In the genomic region with DNA sequence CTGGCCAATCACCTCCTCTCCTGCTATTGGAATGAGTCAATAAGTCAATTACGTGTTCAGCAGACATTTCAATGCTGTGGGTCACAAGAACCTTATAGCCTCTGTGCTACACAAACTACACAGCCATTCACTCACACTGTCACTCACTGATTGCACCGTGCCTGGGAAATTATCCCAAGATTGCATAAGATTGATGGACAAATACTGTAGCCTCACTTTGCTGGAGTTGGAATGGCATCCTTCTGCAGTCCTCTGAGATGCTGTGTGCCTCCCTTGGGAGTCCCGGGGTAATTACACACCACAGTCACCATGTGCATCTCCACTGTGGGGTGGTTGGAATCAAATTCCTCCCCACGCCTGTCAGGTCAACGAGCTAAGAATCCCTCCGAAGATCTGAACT, we compare ENCODE assay signal across 19 cellular contexts.
"Had no signal": no experiment of that assay in that cellular context is flagged by ENCODE, and none has a peak within 500 bp of the region (broad histone marks: within the 10 kb centered on the region; RNA-seq: fewer than 3 reads in every experiment).

No MANE protein-coding gene starts in this region.

- H3K9me2 ChIP-seq: SK-N-SH had no signal

- ATAC-seq: Panc1, PC-3 had no signal

- H3K9ac ChIP-seq: SK-N-SH had no signal

- H3K4me2 ChIP-seq: SK-N-SH had no signal

- DNase-seq: KBM-7, MM.1S, NCI-H1092 treated with DMSO at 0.1 percent for 48 hours, NCI-H1436, NCI-H187, NCI-H2029, NCI-H2081 treated with DMSO at 0.1 percent for 48 hours, NCI-H2171, NCI-H226, NCI-H446, NCI-H510A, NCI-H524 treated with DMSO at 0.1 percent for 48 hours, NCI-H69, NCI-H774, PC-3, SHP77, SK-N-SH had no signal

- H3K9me3 ChIP-seq: SK-N-SH had no signal

- H3K27ac ChIP-seq: RWPE1 had no signal
